24 cellular contexts compared by ENCODE assay signal in genomic region chr4:105683038-105683437, GRCh38. TPM values are rescaled to one million over a fixed set of nuclear protein-coding genes. Genes with fewer than 3 reads are reported as not detected.
DNase-seq lines count a peak whose midpoint lies in the region; ATAC-seq and TF ChIP-seq lines count a peak whose summit lies in the region.
"Had no signal": no experiment of that assay in that cellular context is flagged by ENCODE, and none has a peak within 500 bp of the region (broad histone marks: within the 10 kb centered on the region; RNA-seq: fewer than 3 reads in every experiment).

No MANE protein-coding gene starts in this region.

- POLR2A ChIA-PET in MCF 10A (lab: Yijun Ruan, JAX): no interaction called here

- ATAC-seq in HG03135 (IDR thresholded peaks at IDR 0.05; ENCODE audit: unreplicated experiment) (no peak), GM21381 (IDR thresholded peaks at IDR 0.05; ENCODE audit: unreplicated experiment) (no peak)
- ATAC-seq: gastroesophageal sphincter, left cardiac atrium, right cardiac atrium, Right ventricle myocardium inferior had no signal

- H3K27ac Mint-ChIP-seq in MCF 10A (ENCODE audit: low read depth, unreplicated experiment) (no peak overlapping the region), endodermal cell (no peak overlapping the region)
- H3K27ac Mint-ChIP-seq: activated naive CD8-positive, alpha-beta T cell treated with anti-CD3 and anti-CD28 coated beads, Interleukin-2, amount 10 ng/mL, durations not matched to agents 7 days and 5 days; activated T-helper 2 cell treated with anti-CD3 and anti-CD28 coated beads, Interferon-gamma antibody, Interleukin-2, Interleukin-4, amounts not matched to agents 10 μg/mL and 5 μg/mL and 100 μg/mL, durations not matched to agents 14 hours and 24 hours and 36 hours; brain had no signal

- CTCF ChIA-PET in MCF 10A (lab: Yijun Ruan, JAX): interaction anchor here (0.6 to 1.2 kb wide), 6 partner anchors 27 to 437 kb away, joined by 3 to 4 read pairs (median 4); partner anchors contain the start of gene PPA2

- no peak overlapping the region for H3K4me3 Mint-ChIP-seq in MCF 10A (ENCODE audit: unreplicated experiment)
- no peak overlapping the region for H3K4me3 Mint-ChIP-seq in endodermal cell
- H3K4me3 Mint-ChIP-seq: activated naive CD8-positive, alpha-beta T cell treated with anti-CD3 and anti-CD28 coated beads, Interleukin-2, amount 10 ng/mL, durations not matched to agents 7 days and 5 days; brain had no signal

- TF ChIP-seq POLR2A in breast epithelium (IDR thresholded peaks at IDR 0.05): no peak

- H3K4me1 ChIP-seq in breast epithelium (no peaks in the 10 kb centered on the region), endodermal cell (ENCODE audit: control insufficient read depth, insufficient read depth, low read length) (no peaks in the 10 kb centered on the region)
- H3K4me1 ChIP-seq: BLaER1, gastroesophageal sphincter had no signal

- H3K9me3 ChIP-seq in breast epithelium: no peaks in the 10 kb centered on the region
- no peaks in the 10 kb centered on the region for H3K9me3 ChIP-seq in endodermal cell (ENCODE audit: control insufficient read depth, low read length)
- H3K9me3 ChIP-seq: BLaER1, gastroesophageal sphincter had no signal

- H3K4me3 ChIP-seq in breast epithelium: no peak overlapping the region
- no peak overlapping the region for H3K4me3 ChIP-seq in endodermal cell (ENCODE audit: low read length)
- H3K4me3 ChIP-seq: BLaER1, coronary artery, gastroesophageal sphincter had no signal

- H3K27ac ChIP-seq in breast epithelium: peak overlapping the region; percentile 79 to 81
- no peak overlapping the region for H3K27ac ChIP-seq in endodermal cell (ENCODE audit: low read depth, low read length)
- H3K27ac ChIP-seq: BLaER1, coronary artery had no signal

- TF ChIP-seq CTCF in breast epithelium (IDR thresholded peaks at IDR 0.05) (no peak), MCF 10A (IDR thresholded peaks at IDR 0.05; ENCODE audit: unreplicated experiment) (no peak), endodermal cell (conservative IDR thresholded peaks at IDR 0.05) (no peak)

- no peaks in the 10 kb centered on the region for H3K4me1 Mint-ChIP-seq in MCF 10A (ENCODE audit: insufficient read depth, unreplicated experiment)
- no peaks in the 10 kb centered on the region for H3K4me1 Mint-ChIP-seq in endodermal cell
- H3K4me1 Mint-ChIP-seq: activated naive CD8-positive, alpha-beta T cell treated with anti-CD3 and anti-CD28 coated beads, Interleukin-2, amount 10 ng/mL, durations not matched to agents 7 days and 5 days; brain had no signal

- no peak overlapping the region for H3K9ac ChIP-seq in endodermal cell (ENCODE audit: extremely low read depth, low read length, poor library complexity, severe bottlenecking)
- H3K9ac ChIP-seq: BLaER1 had no signal

- intact Hi-C loops in breast epithelium (cut with DNase I; ENCODE audit: low total_unique reads) (no loop called here), MCF 10A (cut with micrococcal nuclease) (no loop called here)

- no TSS peak for BruUV-seq in MCF 10A (replicated peaks; lab: Mats Ljungman, UMichigan)

- H3K27me3 Mint-ChIP-seq in MCF 10A (ENCODE audit: insufficient read depth, unreplicated experiment): no peaks in the 10 kb centered on the region
- no peaks in the 10 kb centered on the region for H3K27me3 Mint-ChIP-seq in endodermal cell (ENCODE audit: insufficient read depth)
- H3K27me3 Mint-ChIP-seq: activated naive CD8-positive, alpha-beta T cell treated with anti-CD3 and anti-CD28 coated beads, Interleukin-2, amount 10 ng/mL, durations not matched to agents 7 days and 5 days; brain had no signal

- WGBS in endodermal cell (ENCODE audit: insufficient coverage in 1 of 2, insufficient read length in 1 of 2), 2 experiments: 85 to 100% methylated on average over 2 to 4 of the region's 4 CpGs

- H3K27me3 ChIP-seq in breast epithelium (no peaks in the 10 kb centered on the region), endodermal cell (ENCODE audit: control insufficient read depth, insufficient read depth, low read length, poor library complexity, severe bottlenecking) (no peaks in the 10 kb centered on the region)
- H3K27me3 ChIP-seq: BLaER1, gastroesophageal sphincter had no signal

- H3K36me3 Mint-ChIP-seq in MCF 10A (ENCODE audit: insufficient read depth, unreplicated experiment) (peaks cover 64% of the 10 kb centered on the region), endodermal cell (ENCODE audit: low read depth) (peaks cover 7% of the 10 kb centered on the region)

- no peaks in the 10 kb centered on the region for H3K9me3 Mint-ChIP-seq in MCF 10A (ENCODE audit: unreplicated experiment)
- H3K9me3 Mint-ChIP-seq in endodermal cell: no peaks in the 10 kb centered on the region
- H3K9me3 Mint-ChIP-seq: activated naive CD8-positive, alpha-beta T cell treated with anti-CD3 and anti-CD28 coated beads, Interleukin-2, amount 10 ng/mL, durations not matched to agents 7 days and 5 days; activated T-helper 2 cell treated with anti-CD3 and anti-CD28 coated beads, Interferon-gamma antibody, Interleukin-2, Interleukin-4, amounts not matched to agents 10 μg/mL and 5 μg/mL and 100 μg/mL, durations not matched to agents 14 hours and 24 hours and 36 hours; brain had no signal

- H3K36me3 ChIP-seq in breast epithelium (no peaks in the 10 kb centered on the region), endodermal cell (ENCODE audit: control insufficient read depth, insufficient read depth, low read length) (peaks cover 25% of the 10 kb centered on the region)

- DNase-seq in breast epithelium (ENCODE audit: low spot score in 2 of 2) (peak; percentile 72 to 81), MCF 10A (ENCODE audit: unreplicated experiment) (no peak), dermis blood vessel endothelial cell (peak; percentile 64), lung microvascular endothelial cell (ENCODE audit: low read depth in 2 of 2) (peak; percentile 17 to 48), endodermal cell (no peak), AG08396 (ENCODE audit: low spot score) (no peak)
- DNase-seq: activated CD4-positive, alpha-beta T cell treated with anti-CD3 and anti-CD28 coated beads for 48 hours; activated naive CD8-positive, alpha-beta T cell treated with anti-CD3 and anti-CD28 coated beads, Interleukin-2, amount 10 ng/mL, durations not matched to agents 7 days and 5 days; DMS 273 treated with DMSO at 0.1 percent for 48 hours; left cardiac atrium; NCI-H1092; NCI-H2107; NCI-H526 treated with DMSO at 0.1 percent for 48 hours; nucleus accumbens; right cardiac atrium; stimulated activated CD4-positive, alpha-beta T cell treated with anti-CD3 and anti-CD28 coated beads, Interleukin-15, amount 100 ng/mL, for 24 hours had no signal

RNA-seq across cellular contexts. Expression of gene INTS12, which starts 25.5 kb away (rescaled TPM):
- 10 to 100 TPM; 20.6 to 30.0 (median 29.5) TPM for total RNA-seq in breast epithelium
- total RNA-seq in MCF 10A (2022): 34.5 and 40.0 TPM in 2 replicates
- 14.0 and 14.1 TPM in 2 replicates for total RNA-seq in dermis blood vessel endothelial cell
- total RNA-seq in lung microvascular endothelial cell: 8.1 and 12.1 TPM in 2 replicates
- total RNA-seq in endodermal cell: 10 to 100 TPM; 13.5 to 15.7 TPM
- polyA plus RNA-seq in endodermal cell (2013, experiment 1 of 2): 28.1 TPM
- 23.9 TPM for polyA plus RNA-seq in endodermal cell (2013, experiment 2 of 2)

RNA-seq across cellular contexts. Expression of gene GSTCD, which starts 25.5 kb away (rescaled TPM):
- total RNA-seq in breast epithelium (10 to 100 TPM in 2 of 3 donors, 1 to 10 TPM in 1; 9.0 to 23.3 (median 18.7) TPM), MCF 10A (2022) (16.3 and 19.2 TPM in 2 replicates), dermis blood vessel endothelial cell (11.6 and 13.8 TPM in 2 replicates), lung microvascular endothelial cell (5.4 and 5.9 TPM in 2 replicates), endodermal cell (10 to 100 TPM; 24.7 to 30.6 TPM)
- polyA plus RNA-seq in endodermal cell (2013, experiment 1 of 2): 24.0 TPM
- polyA plus RNA-seq in endodermal cell (2013, experiment 2 of 2): 25.8 TPM

Comparison
In these comparisons a context has a peak if more than half of its experiments do, and no peak if none do; other contexts are left out.
1. DNase-seq: peak in breast epithelium (2 of 2), dermis blood vessel endothelial cell (single experiment) and lung microvascular endothelial cell (2 of 2); none in MCF 10A (single experiment), endodermal cell (single experiment) and AG08396 (single experiment).